12 cellular contexts compared by ENCODE assay signal in the genomic region with DNA sequence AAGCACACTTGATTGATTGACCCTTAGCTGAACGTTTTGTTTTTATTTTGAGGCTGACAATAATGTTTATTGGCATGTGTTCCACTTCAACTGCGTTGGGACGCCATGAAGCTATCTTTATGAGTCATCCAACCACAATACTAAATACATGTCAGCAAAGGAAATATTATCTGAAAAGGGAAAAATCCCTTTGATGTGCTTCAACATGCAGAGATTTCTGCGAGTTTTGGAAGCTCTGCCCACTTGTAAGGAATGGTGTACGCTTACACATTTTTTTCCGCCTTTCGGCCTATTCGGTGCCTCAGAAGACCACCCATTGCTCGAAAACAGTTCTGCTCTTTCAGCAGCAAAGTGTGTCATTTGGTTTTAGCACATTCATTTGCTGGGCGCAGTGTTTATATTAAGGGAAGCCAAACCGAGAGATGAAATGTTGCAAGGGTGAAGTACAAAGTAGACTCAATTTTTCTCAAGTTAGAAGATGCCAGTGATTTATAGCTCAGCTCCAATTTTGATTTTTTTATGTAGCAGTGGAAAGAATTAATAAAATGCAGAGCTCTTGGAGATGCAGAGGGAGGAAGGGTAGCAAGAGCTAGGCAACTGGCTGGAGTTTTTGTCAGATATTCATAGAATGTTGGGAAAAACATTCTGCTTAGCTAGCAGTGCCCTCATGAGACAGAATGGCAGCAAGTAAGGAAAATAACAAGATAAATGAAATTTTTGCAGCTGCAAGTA.
A peak's percentile ranks its signal among the peaks of the same experiment; 100 is the strongest.
DNase-seq lines count a peak whose midpoint lies in the region; ATAC-seq, FAIRE-seq and TF ChIP-seq lines count a peak whose summit lies in the region.
"Had no signal": no experiment of that assay in that cellular context is flagged by ENCODE, and none has a peak within 500 bp of the region (broad histone marks: within the 10 kb centered on the region; RNA-seq: fewer than 3 reads in every experiment).

No MANE protein-coding gene starts in this region.

- 51% methylated on average over 11 of the region's 11 CpGs for WGBS in HepG2 (ENCODE audit: low lambda C conversion rate)

- H3K9ac ChIP-seq in adipocyte (ENCODE audit: low read length) (peak overlapping the region; percentile 1), HepG2 (ENCODE audit: insufficient read depth, low read depth, low read length) (no peak overlapping the region)

- H3K27me3 ChIP-seq in AG04450 (ENCODE audit: control insufficient read depth, insufficient read depth, low read length) (peaks cover 6% of the 10 kb centered on the region), adipocyte (replicated peaks; ENCODE audit: control insufficient read depth, insufficient read depth, low read length) (no peaks in the 10 kb centered on the region), HepG2 (ENCODE audit: control insufficient read depth in 1 of 2, insufficient read depth in 2 of 2, low read length in 2 of 2) (peaks cover 2 to 3% of the 10 kb centered on the region in 2 experiments; a peak in 1 of 5 replicates), dorsolateral prefrontal cortex (peaks cover 0 to 5% (median 0%) of the 10 kb centered on the region in 45 donors)

- H4K20me1 ChIP-seq in HepG2 (ENCODE audit: insufficient read depth, low read length): no peaks in the 10 kb centered on the region

- peaks cover 20% of the 10 kb centered on the region for H3K4me1 ChIP-seq in adipocyte (ENCODE audit: control insufficient read depth, insufficient read depth, low read length)
- H3K4me1 ChIP-seq in HepG2 (ENCODE audit: insufficient read depth, low read length): no peaks in the 10 kb centered on the region

- H3K4me3 Mint-ChIP-seq in HFFc6: peak overlapping the region; percentile 40
- H3K4me3 Mint-ChIP-seq in activated T-helper 17 cell treated with anti-CD3 and anti-CD28 coated beads, Interleukin-2, amount 50 U/mL, for 72 hours: no peak overlapping the region
- H3K4me3 Mint-ChIP-seq in activated T-cell treated with anti-CD3 and anti-CD28 coated beads, Interleukin-2, amount 50 U/mL, for 72 hours: no peak overlapping the region
- H3K4me3 Mint-ChIP-seq: CD8-positive, alpha-beta T cell had no signal

- ATAC-seq in HepG2: no peak
- no peak for ATAC-seq in activated T-helper 17 cell treated with anti-CD3 and anti-CD28 coated beads, Interleukin-2, amount 50 U/mL, for 72 hours (replicated peaks)
- no peak for ATAC-seq in GM19452 (IDR thresholded peaks at IDR 0.05; ENCODE audit: unreplicated experiment)
- no peak for ATAC-seq in activated T-cell treated with anti-CD3 and anti-CD28 coated beads, Interleukin-2, amount 50 U/mL, for 72 hours (replicated peaks in 1 of 2)
- ATAC-seq: CD8-positive, alpha-beta T cell had no signal

- H3K36me3 ChIP-seq in adipocyte (ENCODE audit: control insufficient read depth, insufficient read depth, low read length, severe bottlenecking): no peaks in the 10 kb centered on the region
- no peaks in the 10 kb centered on the region for H3K36me3 ChIP-seq in HepG2 (replicated peaks in 1 of 2; ENCODE audit: control insufficient read depth in 1 of 2, insufficient read depth in 2 of 2, low read length in 2 of 2)

- CTCF ChIA-PET in AG04450 (lab: Charles Lee): interaction anchor here (0.7 to 2.1 kb wide), 12 partner anchors 11 to 963 kb away, joined by 3 to 14 read pairs (median 3); no protein-coding TSS in a partner anchor
- CTCF ChIA-PET in HepG2 (lab: Yijun Ruan, JAX; ENCODE audit: low intra/inter-chr PET ratio, low total read pairs): no interaction called here

- H3K27ac Mint-ChIP-seq in HFFc6: no peak overlapping the region
- no peak overlapping the region for H3K27ac Mint-ChIP-seq in activated T-helper 17 cell treated with anti-CD3 and anti-CD28 coated beads, Interleukin-2, amount 50 U/mL, for 72 hours
- no peak overlapping the region for H3K27ac Mint-ChIP-seq in activated T-cell treated with anti-CD3 and anti-CD28 coated beads, Interleukin-2, amount 50 U/mL, for 72 hours
- H3K27ac Mint-ChIP-seq: activated T-helper 2 cell treated with anti-CD3 and anti-CD28 coated beads, Interferon-gamma antibody, Interleukin-2, Interleukin-4, amounts not matched to agents 10 μg/mL and 5 μg/mL and 100 μg/mL, durations not matched to agents 14 hours and 24 hours and 36 hours; CD8-positive, alpha-beta T cell had no signal

- H2AFZ ChIP-seq in HepG2 (ENCODE audit: low read length): no peak overlapping the region

- H3K4me3 ChIP-seq in AG04450 (ENCODE audit: low read depth, low read length) (peak overlapping the region; percentile 33; the same call in 1 of the 2 replicates), adipocyte (ENCODE audit: low read length) (peak overlapping the region; percentile 66), HepG2 (replicated peaks in 1 of 3; ENCODE audit: insufficient read depth in 1 of 3, low read depth in 2 of 3, low read length in 3 of 3) (no peak overlapping the region), dorsolateral prefrontal cortex (no peak overlapping the region)

- TF ChIP-seq CTCF in AG04450 (IDR thresholded peaks at IDR 0.05; ENCODE audit: low read depth, low read length) (peak; percentile 37), HFFc6 (IDR thresholded peaks at IDR 0.05) (peak; percentile 49; the same call in 1 of the 2 replicates), HepG2 (CRISPR knock-in tag; IDR thresholded peaks at IDR 0.05) (no peak), dorsolateral prefrontal cortex (IDR thresholded peaks at IDR 0.05 in 54 of 56, conservative IDR thresholded peaks at IDR 0.05 in 2 of 56; ENCODE audit: low read depth in 1 of 56, partially characterized antibody in 56 of 56) (peak in 3 of 56 donors; percentile 7 to 26 (median 22))

- BruUV-seq in HepG2 (replicated peaks; lab: Mats Ljungman, UMichigan): no TSS peak

- POLR2A ChIA-PET in AG04450 (lab: Yijun Ruan, JAX) (interaction anchor here (0.6 to 2.3 kb wide), 9 partner anchors 10 to 266 kb away, joined by 3 to 19 read pairs (median 4); partner anchors contain the start of gene CEP120), HepG2 (lab: Yijun Ruan, JAX) (no interaction called here)

- TF ChIP-seq POLR2A in HepG2 (IDR thresholded peaks at IDR 0.05; ENCODE audit: insufficient read depth in 1 of 2, low read depth in 2 of 2, low read length in 2 of 2): no peak

- in situ Hi-C loops in HepG2 (cut with HindIII; ENCODE audit: extremely low pct_ligation_motif_present, low pct_unique_long_range_greater_than_20kb): no loop called here

- TF ChIP-seq EP300 in HepG2 (IDR thresholded peaks at IDR 0.05; ENCODE audit: low read depth in 2 of 2, low read length in 2 of 2): no peak
- no peak for TF ChIP-seq EP300 in HepG2 (CRISPR knock-in tag; IDR thresholded peaks at IDR 0.05; ENCODE audit: borderline replicate concordance)

- H3K9me3 ChIP-seq in AG04450 (ENCODE audit: control insufficient read depth, insufficient read depth, low read length) (no peaks in the 10 kb centered on the region), adipocyte (ENCODE audit: control insufficient read depth, low read length) (no peaks in the 10 kb centered on the region), HepG2 (ENCODE audit: low read length) (no peaks in the 10 kb centered on the region)

- peak; percentile 58 for DNase-seq in AG04450 (ENCODE audit: low read depth, low spot score)
- DNase-seq in HFFc6: peak; percentile 52
- peak; percentile 80 for DNase-seq in adipocyte (ENCODE audit: low read depth)
- no peak for DNase-seq in HepG2 (ENCODE audit: low spot score)
- DNase-seq in dorsolateral prefrontal cortex: no peak
- no peak for DNase-seq in activated T-cell treated with anti-CD3 and anti-CD28 coated beads, Interleukin-2, amount 50 U/mL, for 72 hours
- DNase-seq: CD8-positive, alpha-beta T cell; SHP77 treated with DMSO at 0.1 percent for 48 hours; stimulated activated CD4-positive, alpha-beta T cell treated with anti-CD3 and anti-CD28 coated beads, Interleukin-1b, Interleukin-23, amount 100 ng/mL, for 48 hours had no signal

- H3K9me3 Mint-ChIP-seq in HFFc6: no peaks in the 10 kb centered on the region
- H3K9me3 Mint-ChIP-seq in activated T-helper 17 cell treated with anti-CD3 and anti-CD28 coated beads, Interleukin-2, amount 50 U/mL, for 72 hours: no peaks in the 10 kb centered on the region
- H3K9me3 Mint-ChIP-seq in activated T-cell treated with anti-CD3 and anti-CD28 coated beads, Interleukin-2, amount 50 U/mL, for 72 hours: no peaks in the 10 kb centered on the region
- H3K9me3 Mint-ChIP-seq: activated T-helper 2 cell treated with anti-CD3 and anti-CD28 coated beads, Interferon-gamma antibody, Interleukin-2, Interleukin-4, amounts not matched to agents 10 μg/mL and 5 μg/mL and 100 μg/mL, durations not matched to agents 14 hours and 24 hours and 36 hours; CD8-positive, alpha-beta T cell had no signal

- TF ChIP-seq RAD21 in HepG2 (CRISPR knock-in tag; IDR thresholded peaks at IDR 0.05): no peak

- intact Hi-C loops in HepG2 (cut with micrococcal nuclease; ENCODE audit: unreplicated experiment) (no loop called here), dorsolateral prefrontal cortex (cut with DNase I) (no loop called here)

- H3K27ac ChIP-seq in AG04450 (ENCODE audit: low read depth, low read length): no peak overlapping the region
- no peak overlapping the region for H3K27ac ChIP-seq in HepG2 (ENCODE audit: extremely low read length, insufficient read depth, low read length)
- H3K27ac ChIP-seq in dorsolateral prefrontal cortex: peak overlapping the region in 5 of 59 donors; percentile 2 to 64 (median 18)

- H3K4me1 Mint-ChIP-seq in HFFc6 (ENCODE audit: low read depth): peaks cover 25% of the 10 kb centered on the region
- H3K4me1 Mint-ChIP-seq in activated T-helper 17 cell treated with anti-CD3 and anti-CD28 coated beads, Interleukin-2, amount 50 U/mL, for 72 hours: no peaks in the 10 kb centered on the region
- no peaks in the 10 kb centered on the region for H3K4me1 Mint-ChIP-seq in activated T-cell treated with anti-CD3 and anti-CD28 coated beads, Interleukin-2, amount 50 U/mL, for 72 hours (ENCODE audit: low read depth)

- H3K4me2 ChIP-seq in HepG2 (ENCODE audit: low read depth, low read length): no peak overlapping the region

- no peaks in the 10 kb centered on the region for H3K79me2 ChIP-seq in HepG2 (ENCODE audit: insufficient read depth, low read length)

- peaks cover 11% of the 10 kb centered on the region for H3K27me3 Mint-ChIP-seq in HFFc6 (ENCODE audit: insufficient read depth)
- peaks cover 17% of the 10 kb centered on the region for H3K27me3 Mint-ChIP-seq in activated T-helper 17 cell treated with anti-CD3 and anti-CD28 coated beads, Interleukin-2, amount 50 U/mL, for 72 hours
- peaks cover 9% of the 10 kb centered on the region for H3K27me3 Mint-ChIP-seq in activated T-cell treated with anti-CD3 and anti-CD28 coated beads, Interleukin-2, amount 50 U/mL, for 72 hours (ENCODE audit: low read depth)

- FAIRE-seq in HepG2 (lab: Jason Lieb, UNC): no peak

- no peaks in the 10 kb centered on the region for H3K36me3 Mint-ChIP-seq in HFFc6 (ENCODE audit: low read depth)
- H3K36me3 Mint-ChIP-seq in activated T-helper 17 cell treated with anti-CD3 and anti-CD28 coated beads, Interleukin-2, amount 50 U/mL, for 72 hours (ENCODE audit: low read depth): no peaks in the 10 kb centered on the region
- no peaks in the 10 kb centered on the region for H3K36me3 Mint-ChIP-seq in activated T-cell treated with anti-CD3 and anti-CD28 coated beads, Interleukin-2, amount 50 U/mL, for 72 hours (ENCODE audit: insufficient read depth in 2 of 2)
- H3K36me3 Mint-ChIP-seq: CD8-positive, alpha-beta T cell had no signal

TF ChIP-seq in HepG2, 621 proteins besides CTCF, POLR2A, EP300 and RAD21:
- 0 out of 2 replicates have a peak, but pooled peaks have one; percentile 9 for TF ChIP-seq STAG1 (CRISPR knock-in tag; IDR thresholded peaks at IDR 0.05)
- no peak for TF ChIP-seq SP2 (CRISPR knock-in tag; IDR thresholded peaks at IDR 0.05)

Comparison
In these comparisons a context has a peak if more than half of its experiments do, and no peak if none do; other contexts are left out.
1. DNase-seq: peak in AG04450 (single experiment), HFFc6 (single experiment) and adipocyte (single experiment); none in HepG2 (single experiment), dorsolateral prefrontal cortex (0 of 10) and activated T-cell treated with anti-CD3 and anti-CD28 coated beads, Interleukin-2, amount 50 U/mL, for 72 hours (0 of 2).
2. H3K4me3 ChIP-seq: peak in AG04450 (single experiment) and adipocyte (single experiment); none in HepG2 (0 of 3) and dorsolateral prefrontal cortex (0 of 59).